8 cellular contexts compared by ENCODE assay signal in genomic region chr6:33787954-33788693, GRCh38. TPM values are rescaled to one million over a fixed set of nuclear protein-coding genes. Genes with fewer than 3 reads are reported as not detected.
DNase-seq lines count a peak whose midpoint lies in the region; ATAC-seq lines count a peak whose summit lies in the region.

No MANE protein-coding gene starts in this region.

- peak overlapping the region; percentile 97 for H3K27ac Mint-ChIP-seq in activated CD8-positive, alpha-beta T cell treated with anti-CD3 and anti-CD28 coated beads, Interleukin-2, amount 10 ng/mL, durations not matched to agents 7 days and 5 days
- peak overlapping the region; percentile 93 to 94 for H3K27ac Mint-ChIP-seq in effector memory CD8-positive, alpha-beta T cell

- H3K14ac ChIP-seq in mesenchymal stem cell (ENCODE audit: low read length in 2 of 2): peak overlapping the region in 1 of 2 experiments; percentile 57

- peak overlapping the region; percentile 84 to 93 for H3K4me3 ChIP-seq in mesenchymal stem cell (ENCODE audit: insufficient read depth in 1 of 2, low read depth in 1 of 2, low read length in 2 of 2)

- H2BK15ac ChIP-seq in mesenchymal stem cell (ENCODE audit: low read depth, poor library complexity, severe bottlenecking): peak overlapping the region; percentile 88

- H2AK5ac ChIP-seq in mesenchymal stem cell (ENCODE audit: low read length, severe bottlenecking): peak overlapping the region; percentile 61

- H3K4me1 Mint-ChIP-seq in activated CD8-positive, alpha-beta T cell treated with anti-CD3 and anti-CD28 coated beads, Interleukin-2, amount 10 ng/mL, durations not matched to agents 7 days and 5 days (ENCODE audit: low read depth): peaks cover 56% of the 10 kb centered on the region
- peaks cover 45 to 54% of the 10 kb centered on the region in 2 donors for H3K4me1 Mint-ChIP-seq in effector memory CD8-positive, alpha-beta T cell (ENCODE audit: low read depth in 2 of 2)

- peaks cover 27% of the 10 kb centered on the region for H3K79me1 ChIP-seq in mesenchymal stem cell (replicated peaks; ENCODE audit: low read length, poor library complexity, severe bottlenecking)

- POLR2A ChIA-PET in activated CD8-positive, alpha-beta T cell treated with anti-CD3 and anti-CD28 coated beads, Interleukin-2, amount 10 ng/mL, durations not matched to agents 7 days and 5 days (lab: Charles Lee): interaction anchor here (0.6 to 1.9 kb wide), 17 partner anchors 9 to 1684 kb away, joined by 3 to 9 read pairs (median 3); partner anchors contain the start of genes BAK1 and UQCC2

- peak overlapping the region; percentile 94 for H3K9ac ChIP-seq in mesenchymal stem cell (ENCODE audit: low read length)

- peak overlapping the region; percentile 66 for H3K4me2 ChIP-seq in mesenchymal stem cell (ENCODE audit: low read length, poor library complexity, severe bottlenecking)

- no peaks in the 10 kb centered on the region for H3K9me3 Mint-ChIP-seq in activated CD8-positive, alpha-beta T cell treated with anti-CD3 and anti-CD28 coated beads, Interleukin-2, amount 10 ng/mL, durations not matched to agents 7 days and 5 days (ENCODE audit: insufficient read depth)
- H3K9me3 Mint-ChIP-seq in effector memory CD8-positive, alpha-beta T cell: no peaks in the 10 kb centered on the region

- peaks cover 25% of the 10 kb centered on the region for H3K4me1 ChIP-seq in mesenchymal stem cell (ENCODE audit: control insufficient read depth, insufficient read depth, low read depth, low read length)

- under 1% methylated on average over 42 of the region's 53 CpGs for WGBS in mesenchymal stem cell

- H3K27me3 Mint-ChIP-seq in activated CD8-positive, alpha-beta T cell treated with anti-CD3 and anti-CD28 coated beads, Interleukin-2, amount 10 ng/mL, durations not matched to agents 7 days and 5 days (ENCODE audit: low read depth): peaks cover 5% of the 10 kb centered on the region
- peaks cover 0 to under 1% of the 10 kb centered on the region in 2 donors for H3K27me3 Mint-ChIP-seq in effector memory CD8-positive, alpha-beta T cell

- peak overlapping the region in 1 of 2 experiments; percentile 6 for H2BK12ac ChIP-seq in mesenchymal stem cell (ENCODE audit: low read length in 2 of 2)

- H4K91ac ChIP-seq in mesenchymal stem cell (ENCODE audit: low read length): peak overlapping the region; percentile 94

- peak overlapping the region; percentile 96 for H4K8ac ChIP-seq in mesenchymal stem cell (ENCODE audit: low read length)

- H3K23ac ChIP-seq in mesenchymal stem cell (ENCODE audit: low read length in 2 of 2): peak overlapping the region in 1 of 2 experiments; percentile 6

- H3K27ac ChIP-seq in mesenchymal stem cell (ENCODE audit: low read length, poor library complexity, severe bottlenecking): peak overlapping the region; percentile 71

- H3K18ac ChIP-seq in mesenchymal stem cell (ENCODE audit: low read depth in 1 of 2, low read length in 2 of 2): peak overlapping the region; percentile 97 to 99

- H2AFZ ChIP-seq in mesenchymal stem cell (ENCODE audit: low read depth, low read length): peak overlapping the region; percentile 19

- peaks cover 23 to 28% of the 10 kb centered on the region in 2 experiments for H3K36me3 ChIP-seq in mesenchymal stem cell (ENCODE audit: control insufficient read depth in 1 of 2, insufficient read depth in 2 of 2, low read depth in 1 of 2, low read length in 2 of 2)

- DNase-seq in A172 (ENCODE audit: low spot score): peak; percentile 54
- peak; percentile 72 for DNase-seq in NCI-H748 (lab: John Stamatoyannopoulos, UW; ENCODE audit: unreplicated experiment)
- peak; percentile 72 for DNase-seq in activated CD8-positive, alpha-beta T cell treated with anti-CD3 and anti-CD28 coated beads, Interleukin-2, amount 10 ng/mL, durations not matched to agents 7 days and 5 days
- DNase-seq in effector memory CD8-positive, alpha-beta T cell: peak; percentile 40 to 55 (median 46)
- DNase-seq in mesenchymal stem cell: peak; percentile 87
- DNase-seq in stimulated activated CD8-positive, alpha-beta memory T cell treated with anti-CD3 and anti-CD28 coated beads, Interleukin-15, amount 100 ng/mL, for 24 hours (ENCODE audit: low read depth): peak; percentile 26

- peak overlapping the region; percentile 92 for H2BK5ac ChIP-seq in mesenchymal stem cell (ENCODE audit: low read depth, low read length, poor library complexity, severe bottlenecking)

- H3K4ac ChIP-seq in mesenchymal stem cell (ENCODE audit: low read depth in 1 of 2, low read length in 2 of 2): peak overlapping the region; percentile 91 to 99

- peak overlapping the region; percentile 94 for H3K4me3 Mint-ChIP-seq in activated CD8-positive, alpha-beta T cell treated with anti-CD3 and anti-CD28 coated beads, Interleukin-2, amount 10 ng/mL, durations not matched to agents 7 days and 5 days
- H3K4me3 Mint-ChIP-seq in effector memory CD8-positive, alpha-beta T cell: peak overlapping the region; percentile 86 to 88

- peaks cover 0 to 7% of the 10 kb centered on the region in 2 experiments for H3K27me3 ChIP-seq in mesenchymal stem cell (ENCODE audit: control insufficient read depth in 1 of 2, insufficient read depth in 1 of 2, low read length in 2 of 2)

- peak overlapping the region; percentile 89 for H2BK120ac ChIP-seq in mesenchymal stem cell (ENCODE audit: low read depth, low read length)

- CTCF ChIA-PET in activated CD8-positive, alpha-beta T cell treated with anti-CD3 and anti-CD28 coated beads, Interleukin-2, amount 10 ng/mL, durations not matched to agents 7 days and 5 days (lab: Charles Lee): interaction anchor here (0.7 to 3.6 kb wide), 10 partner anchors 15 to 240 kb away, joined by 3 to 21 read pairs (median 4); partner anchors contain the start of genes BAK1 and UQCC2

- H3K36me3 Mint-ChIP-seq in activated CD8-positive, alpha-beta T cell treated with anti-CD3 and anti-CD28 coated beads, Interleukin-2, amount 10 ng/mL, durations not matched to agents 7 days and 5 days (ENCODE audit: low read depth): peaks cover 44% of the 10 kb centered on the region
- H3K36me3 Mint-ChIP-seq in effector memory CD8-positive, alpha-beta T cell (ENCODE audit: insufficient read depth): peaks cover 39% of the 10 kb centered on the region

- ATAC-seq in GM18498 (IDR thresholded peaks at IDR 0.05; ENCODE audit: unreplicated experiment) (peak; percentile 50), HG02884 (IDR thresholded peaks at IDR 0.05; ENCODE audit: unreplicated experiment) (peak; percentile 38)
- peak; percentile 64 for ATAC-seq in activated CD8-positive, alpha-beta T cell treated with anti-CD3 and anti-CD28 coated beads, Interleukin-2, amount 10 ng/mL, durations not matched to agents 7 days and 5 days
- peak; percentile 46 for ATAC-seq in effector memory CD8-positive, alpha-beta T cell (replicated peaks)

- no peaks in the 10 kb centered on the region for H3K9me3 ChIP-seq in mesenchymal stem cell (ENCODE audit: control insufficient read depth, low read length)

RNA-seq across cellular contexts. Expression of gene LEMD2, which starts 0.8 kb away (rescaled TPM):
- 48.8 and 50.8 TPM in 2 replicates for total RNA-seq in A172 (2014; rRNA removed; shearing (Covaris generic))
- 10 to 100 TPM; 49.9 to 59.8 TPM for total RNA-seq in activated CD8-positive, alpha-beta T cell treated with anti-CD3 and anti-CD28 coated beads, Interleukin-2, amount 10 ng/mL, durations not matched to agents 7 days and 5 days
- polyA plus RNA-seq in mesenchymal stem cell (2013, experiment 1 of 2): 37.2 TPM
- 35.9 TPM for polyA plus RNA-seq in mesenchymal stem cell (2013, experiment 2 of 2)

RNA-seq across cellular contexts. Expression of gene MLN, which starts 15.7 kb away (rescaled TPM):
- total RNA-seq in A172 (2014; rRNA removed; shearing (Covaris generic)): not detected in 2 replicates
- total RNA-seq in activated CD8-positive, alpha-beta T cell treated with anti-CD3 and anti-CD28 coated beads, Interleukin-2, amount 10 ng/mL, durations not matched to agents 7 days and 5 days: not detected
- not detected for polyA plus RNA-seq in mesenchymal stem cell (2013, experiment 1 of 2)
- polyA plus RNA-seq in mesenchymal stem cell (2013, experiment 2 of 2): not detected

RNA-seq across cellular contexts. Expression of gene IP6K3, which starts 41.4 kb away (rescaled TPM):
- total RNA-seq in A172 (2014; rRNA removed; shearing (Covaris generic)): 6.8 and 6.9 TPM in 2 replicates
- not detected for total RNA-seq in activated CD8-positive, alpha-beta T cell treated with anti-CD3 and anti-CD28 coated beads, Interleukin-2, amount 10 ng/mL, durations not matched to agents 7 days and 5 days
- polyA plus RNA-seq in mesenchymal stem cell (2013, experiment 1 of 2): 6.7 TPM
- polyA plus RNA-seq in mesenchymal stem cell (2013, experiment 2 of 2): 6.5 TPM

Comparison
In these comparisons a context has a peak if more than half of its experiments do, and no peak if none do; other contexts are left out.
1. Peak in every context shown above with its lines: DNase-seq, ATAC-seq, H3K4me3 ChIP-seq and H3K27ac ChIP-seq.
2. DNase-seq: peak in every context shown above with its lines; median percentile 87 in mesenchymal stem cell; 72 in NCI-H748; 72 in activated CD8-positive, alpha-beta T cell treated with anti-CD3 and anti-CD28 coated beads, Interleukin-2, amount 10 ng/mL, durations not matched to agents 7 days and 5 days; 54 in A172; 46 in effector memory CD8-positive, alpha-beta T cell; 26 in stimulated activated CD8-positive, alpha-beta memory T cell treated with anti-CD3 and anti-CD28 coated beads, Interleukin-15, amount 100 ng/mL, for 24 hours.